Comparison of ENCODE assay signal across 15 cellular contexts in genomic region chr2:238564286-238564920, GRCh38.
A peak's percentile ranks its signal among the peaks of the same experiment; 100 is the strongest.
DNase-seq lines count a peak whose midpoint lies in the region; TF ChIP-seq lines count a peak whose summit lies in the region.
"Had no signal": no experiment of that assay in that cellular context is flagged by ENCODE, and none has a peak within 500 bp of the region (broad histone marks: within the 10 kb centered on the region; RNA-seq: fewer than 3 reads in every experiment).

No MANE protein-coding gene starts in this region.

- TF ChIP-seq CTCF in left ventricle myocardium inferior (IDR thresholded peaks at IDR 0.05; ENCODE audit: borderline replicate concordance) (no peak), neural progenitor cell (IDR thresholded peaks at IDR 0.05) (no peak)

- H4K20me1 ChIP-seq in neural progenitor cell (ENCODE audit: low read depth), result no peaks in the 10 kb centered on the region
- H4K20me1 ChIP-seq: BLaER1 treated with 17β-estradiol and CSF1 and Interleukin-3, amounts not matched to agents 10 nM and 100 nM had no signal

- no peaks in the 10 kb centered on the region for H3F3A ChIP-seq in neural progenitor cell (ENCODE audit: low read depth)

- H3K27me3 ChIP-seq in left ventricle myocardium inferior (ENCODE audit: low read depth), result peaks cover 30% of the 10 kb centered on the region
- H3K27me3 ChIP-seq in H7 (ENCODE audit: control insufficient read depth, insufficient read depth, low read length), result no peaks in the 10 kb centered on the region
- no peaks in the 10 kb centered on the region for H3K27me3 ChIP-seq in neural progenitor cell
- H3K27me3 ChIP-seq: BLaER1 treated with 17β-estradiol and CSF1 and Interleukin-3, amounts not matched to agents 10 nM and 100 nM had no signal

- H3K27me3 Mint-ChIP-seq in neural progenitor cell (ENCODE audit: insufficient read depth, low read depth), result peaks cover 2% of the 10 kb centered on the region
- H3K27me3 Mint-ChIP-seq: B cell had no signal

- H3K27ac Mint-ChIP-seq in neural progenitor cell, result peak overlapping the region; percentile 46
- H3K27ac Mint-ChIP-seq: B cell; CD8-positive, alpha-beta T cell; H9; IgD-negative memory B cell had no signal

- H3K9me3 ChIP-seq in left ventricle myocardium inferior (replicated peaks) (no peaks in the 10 kb centered on the region), neural progenitor cell (ENCODE audit: low read depth) (no peaks in the 10 kb centered on the region)
- H3K9me3 ChIP-seq: BLaER1 treated with 17β-estradiol and CSF1 and Interleukin-3, amounts not matched to agents 10 nM and 100 nM had no signal

- H3K79me2 ChIP-seq in neural progenitor cell (ENCODE audit: low read depth), result no peaks in the 10 kb centered on the region

- H3K4me3 ChIP-seq in left ventricle myocardium inferior, result no peak overlapping the region
- no peak overlapping the region for H3K4me3 ChIP-seq in H7 (ENCODE audit: insufficient read depth, low read depth, low read length)
- H3K4me3 ChIP-seq in neural progenitor cell, result no peak overlapping the region
- H3K4me3 ChIP-seq: BLaER1 treated with 17β-estradiol and CSF1 and Interleukin-3, amounts not matched to agents 10 nM and 100 nM had no signal

- H3K9ac ChIP-seq in neural progenitor cell, result no peak overlapping the region
- H3K9ac ChIP-seq: BLaER1 treated with 17β-estradiol and CSF1 and Interleukin-3, amounts not matched to agents 10 nM and 100 nM had no signal

- no peaks in the 10 kb centered on the region for H3K4me1 ChIP-seq in left ventricle myocardium inferior
- H3K4me1 ChIP-seq in neural progenitor cell, result no peaks in the 10 kb centered on the region

- peak; percentile 27 for DNase-seq in cardiac septum (ENCODE audit: low spot score)
- no peak for DNase-seq in left ventricle myocardium inferior
- DNase-seq in H7, result peak; percentile 16
- no peak for DNase-seq in neural progenitor cell (ENCODE audit: low spot score)
- no peak for DNase-seq in DMS114 treated with DMSO at 0.1 percent for 48 hours (lab: John Stamatoyannopoulos, UW; ENCODE audit: unreplicated experiment)
- DNase-seq in NCI-H446 treated with DMSO at 0.1 percent for 48 hours (lab: John Stamatoyannopoulos, UW), result no peak
- no peak for DNase-seq in T-helper 9 cell
- DNase-seq: Calu3; CD8-positive, alpha-beta T cell; DMS 273 treated with DMSO at 0.1 percent for 48 hours; GOT3; H9 had no signal

- H3K36me3 ChIP-seq in left ventricle myocardium inferior, result no peaks in the 10 kb centered on the region
- no peaks in the 10 kb centered on the region for H3K36me3 ChIP-seq in H7 (replicated peaks; ENCODE audit: control insufficient read depth, insufficient read depth, low read length)
- no peaks in the 10 kb centered on the region for H3K36me3 ChIP-seq in neural progenitor cell
- H3K36me3 ChIP-seq: BLaER1 treated with 17β-estradiol and CSF1 and Interleukin-3, amounts not matched to agents 10 nM and 100 nM had no signal

- H3K36me3 Mint-ChIP-seq in neural progenitor cell, result no peaks in the 10 kb centered on the region
- H3K36me3 Mint-ChIP-seq: CD8-positive, alpha-beta T cell; IgD-negative memory B cell had no signal

- no peak overlapping the region for H2AFZ ChIP-seq in neural progenitor cell (replicated peaks)

- intact Hi-C loops in cardiac septum (cut with DNase I), result no loop called here
- intact Hi-C loops in left ventricle myocardium inferior (cut with micrococcal nuclease), result no loop called here

- H3K4me1 Mint-ChIP-seq in neural progenitor cell, result peaks cover 15% of the 10 kb centered on the region
- H3K4me1 Mint-ChIP-seq: B cell, IgD-negative memory B cell had no signal

- H3K9me3 Mint-ChIP-seq in neural progenitor cell, result no peaks in the 10 kb centered on the region
- H3K9me3 Mint-ChIP-seq: CD8-positive, alpha-beta T cell; H9; IgD-negative memory B cell had no signal

- H3K27ac ChIP-seq in left ventricle myocardium inferior (replicated peaks) (no peak overlapping the region), neural progenitor cell (no peak overlapping the region)
- H3K27ac ChIP-seq: BLaER1 treated with 17β-estradiol and CSF1 and Interleukin-3, amounts not matched to agents 10 nM and 100 nM had no signal

- H3K4me2 ChIP-seq in neural progenitor cell, result no peak overlapping the region
- H3K4me2 ChIP-seq: BLaER1 treated with 17β-estradiol and CSF1 and Interleukin-3, amounts not matched to agents 10 nM and 100 nM had no signal

- no peak overlapping the region for H3K4me3 Mint-ChIP-seq in neural progenitor cell
- H3K4me3 Mint-ChIP-seq: B cell; CD8-positive, alpha-beta T cell; H9; IgD-negative memory B cell had no signal

Comparison
In these comparisons a context has a peak if more than half of its experiments do, and no peak if none do; other contexts are left out.
1. DNase-seq: peak in cardiac septum (single experiment) and H7 (single experiment); none in left ventricle myocardium inferior (single experiment), neural progenitor cell (single experiment), DMS114 treated with DMSO at 0.1 percent for 48 hours (single experiment), NCI-H446 treated with DMSO at 0.1 percent for 48 hours (single experiment) and T-helper 9 cell (single experiment).